ENCODE assay signal across 8 cellular contexts in the genomic region with DNA sequence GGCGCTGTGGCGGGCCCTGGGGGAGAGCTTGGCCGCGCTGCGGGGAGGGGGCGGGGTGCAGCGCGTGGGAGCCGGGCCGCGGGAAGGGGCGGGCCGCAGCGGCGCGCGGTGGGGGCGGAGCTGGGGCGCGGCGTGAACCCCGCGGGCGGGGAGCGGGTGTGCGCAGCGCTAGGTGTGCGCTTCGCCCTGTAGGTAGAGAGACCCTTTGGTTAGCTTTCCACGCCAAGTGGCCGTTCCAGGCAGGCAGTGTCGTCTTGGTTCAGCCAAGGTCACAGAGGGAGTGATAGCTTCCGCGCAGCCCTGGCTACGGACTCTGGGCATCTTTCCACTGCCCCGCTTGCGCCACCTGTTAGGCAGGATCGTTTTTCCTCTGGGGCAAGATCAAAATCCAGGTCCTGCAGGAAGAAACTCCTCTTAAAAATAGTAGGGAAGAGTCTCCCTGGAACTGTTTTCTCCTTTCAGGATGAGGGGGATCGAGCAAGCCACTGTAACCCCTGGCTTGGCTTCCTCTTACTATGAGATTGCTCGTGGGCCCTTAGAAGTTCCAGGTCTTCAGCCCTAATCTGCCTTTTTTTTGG. TPM values are rescaled to one million over a fixed set of nuclear protein-coding genes. Genes with fewer than 3 reads are reported as not detected.
A peak's percentile ranks its signal among the peaks of the same experiment; 100 is the strongest.
DNase-seq lines count a peak whose midpoint lies in the region; ATAC-seq and TF ChIP-seq lines count a peak whose summit lies in the region.

No MANE protein-coding gene starts in this region.

- peaks cover 17% of the 10 kb centered on the region for H3K36me3 ChIP-seq in fibroblast of lung (ENCODE audit: control insufficient read depth, insufficient read depth, low read length)
- H3K36me3 ChIP-seq in neuron (ENCODE audit: insufficient read depth, low read length) = peaks cover 47% of the 10 kb centered on the region

- no peaks in the 10 kb centered on the region for H3K9me3 ChIP-seq in fibroblast of lung (ENCODE audit: control insufficient read depth, insufficient read depth, low read depth, low read length)
- no peaks in the 10 kb centered on the region for H3K9me3 ChIP-seq in neuron (ENCODE audit: low read length)

- peak overlapping the region; percentile 86 for H3K4me2 ChIP-seq in fibroblast of lung (ENCODE audit: extremely low read depth, insufficient read depth, low read length)

- peak overlapping the region; percentile 96 for H3K4me3 ChIP-seq in HL-60 (replicated peaks; ENCODE audit: insufficient read depth, low read length)
- H3K4me3 ChIP-seq in fibroblast of lung (replicated peaks in 1 of 4; ENCODE audit: control extremely low read depth in 1 of 4, insufficient read depth in 1 of 4, low read depth in 3 of 4, low read length in 4 of 4) = peak overlapping the region; percentile 64 to 100 (median 89)
- H3K4me3 ChIP-seq in neuron (ENCODE audit: low read length) = peak overlapping the region; percentile 72

- CTCF ChIA-PET in HEK293T (lab: Yijun Ruan, JAX) = interaction anchor here (1.0 kb wide), 1 partner anchor 143 kb away, joined by 3 read pairs; no protein-coding TSS in a partner anchor

- H3K27ac ChIP-seq in HL-60 (replicated peaks) (peak overlapping the region; percentile 97), fibroblast of lung (ENCODE audit: insufficient read depth, low read length) (peak overlapping the region; percentile 94)

- POLR2A ChIA-PET in HEK293T (lab: Yijun Ruan, JAX) = interaction anchor here (0.6 to 1.5 kb wide), 14 partner anchors 12 to 388 kb away, joined by 3 to 9 read pairs (median 4); partner anchors contain the start of genes CCDC85B, FIBP, MUS81 and PCNX3

- ATAC-seq in GM21390 (IDR thresholded peaks at IDR 0.05; ENCODE audit: unreplicated experiment) = peak; percentile 57

- TF ChIP-seq CTCF in GM10266 (IDR thresholded peaks at IDR 0.05; ENCODE audit: control insufficient read depth, insufficient read depth, low read depth, missing control alignments) (peak; percentile 12), HL-60 (IDR thresholded peaks at IDR 0.05; ENCODE audit: insufficient read depth, low read length) (no peak), fibroblast of lung (conservative IDR thresholded peaks at IDR 0.05 in 1 of 2, IDR thresholded peaks at IDR 0.05 in 1 of 2; ENCODE audit: low read depth in 1 of 2, low read length in 2 of 2) (peak; percentile 13 to 25)

- no peaks in the 10 kb centered on the region for H4K20me1 ChIP-seq in fibroblast of lung (ENCODE audit: control insufficient read depth, extremely low read depth, insufficient read depth, low read length)

- peak overlapping the region; percentile 73 for H3K9ac ChIP-seq in fibroblast of lung (ENCODE audit: insufficient read depth, low read length)

- H3K27me3 ChIP-seq in HL-60 (ENCODE audit: insufficient read depth, poor library complexity, severe bottlenecking) = no peaks in the 10 kb centered on the region
- H3K27me3 ChIP-seq in fibroblast of lung (ENCODE audit: control insufficient read depth, insufficient read depth, low read length) = no peaks in the 10 kb centered on the region
- H3K27me3 ChIP-seq in neuron (ENCODE audit: insufficient read depth, low read length) = no peaks in the 10 kb centered on the region

- H3K4me1 ChIP-seq in fibroblast of lung (ENCODE audit: control insufficient read depth, extremely low read depth, insufficient read depth, low read length) = peaks cover 2% of the 10 kb centered on the region
- peaks cover 8% of the 10 kb centered on the region for H3K4me1 ChIP-seq in neuron (ENCODE audit: insufficient read depth, low read length)

- H2AFZ ChIP-seq in fibroblast of lung (ENCODE audit: low read length) (peak overlapping the region; percentile 84), neuron (ENCODE audit: low read depth, low read length) (peak overlapping the region; percentile 78)

- peak; percentile 85 for DNase-seq in GM10266 (ENCODE audit: extremely low spot score)
- peak in 1 of 2 experiments; percentile 33 for DNase-seq in HL-60 (ENCODE audit: low read depth in 1 of 2, low spot score in 1 of 2)
- DNase-seq in UCSD-AML1 (lab: John Stamatoyannopoulos, UW; ENCODE audit: unreplicated experiment) = peak; percentile 85
- peak; percentile 37 to 51 for DNase-seq in fibroblast of lung (ENCODE audit: low read depth in 2 of 2)
- DNase-seq in HEK293T (ENCODE audit: extremely low spot score) = no peak
- no peak for DNase-seq in NCI-H524 treated with DMSO at 0.1 percent for 48 hours (lab: John Stamatoyannopoulos, UW)

- H3K79me2 ChIP-seq in fibroblast of lung (ENCODE audit: control insufficient read depth, insufficient read depth, low read length) = peaks cover 38% of the 10 kb centered on the region

TF ChIP-seq in HEK293T, 16 proteins besides CTCF, POLR2A, EP300 and RAD21:
- TF ChIP-seq HDGF (IDR thresholded peaks at IDR 0.05; ENCODE audit: borderline replicate concordance) = no peak
- no peak for TF ChIP-seq TARDBP (IDR thresholded peaks at IDR 0.05)
- no peak for TF ChIP-seq FOXA1 (IDR thresholded peaks at IDR 0.05)
- no peak for TF ChIP-seq PKNOX1 (IDR thresholded peaks at IDR 0.05)
- no peak for TF ChIP-seq ARNT (IDR thresholded peaks at IDR 0.05)
- no peak for TF ChIP-seq BHLHE40 (IDR thresholded peaks at IDR 0.05; ENCODE audit: borderline replicate concordance)
- no peak for TF ChIP-seq NFRKB (IDR thresholded peaks at IDR 0.05)
- no peak for TF ChIP-seq FOXK2 (IDR thresholded peaks at IDR 0.05)
- TF ChIP-seq L3MBTL2 (conservative IDR thresholded peaks at IDR 0.05) = no peak
- no peak for TF ChIP-seq ELF4 (IDR thresholded peaks at IDR 0.05)
- no peak for TF ChIP-seq FOXM1 (IDR thresholded peaks at IDR 0.05; ENCODE audit: borderline replicate concordance)
- no peak for TF ChIP-seq LEF1 (IDR thresholded peaks at IDR 0.05; ENCODE audit: borderline replicate concordance)
- TF ChIP-seq CTBP1 (IDR thresholded peaks at IDR 0.05; ENCODE audit: borderline replicate concordance) = no peak
- TF ChIP-seq SP1 (IDR thresholded peaks at IDR 0.05) = no peak
- TF ChIP-seq SUZ12 (IDR thresholded peaks at IDR 0.05) = no peak
- TF ChIP-seq ZNF384 (IDR thresholded peaks at IDR 0.05) = no peak

RNA-seq across cellular contexts. Expression of gene BANF1, which starts 0.4 kb away (rescaled TPM):
- total RNA-seq in fibroblast of lung = 18.5 and 19.0 TPM in 2 replicates
- polyA plus RNA-seq in fibroblast of lung = 156 and 269 TPM in 2 replicates
- polyA plus RNA-seq in fibroblast of lung (2012) = 159 and 248 TPM in 2 replicates
- polyA minus RNA-seq in fibroblast of lung (ENCODE audit: low replicate concordance) = 93.8 and 108 TPM in 2 replicates

RNA-seq across cellular contexts. Expression of gene EIF1AD, which starts 0.8 kb away (rescaled TPM):
- total RNA-seq in fibroblast of lung = 23.4 and 23.5 TPM in 2 replicates
- 26.2 and 30.0 TPM in 2 replicates for polyA plus RNA-seq in fibroblast of lung
- polyA plus RNA-seq in fibroblast of lung (2012) = 20.9 and 22.6 TPM in 2 replicates
- 45.5 and 64.8 TPM in 2 replicates for polyA minus RNA-seq in fibroblast of lung (ENCODE audit: low replicate concordance)

RNA-seq across cellular contexts. Expression of gene CST6, which starts 9.1 kb away (rescaled TPM):
- total RNA-seq in fibroblast of lung = 1.8 and 11.1 TPM in 2 replicates
- polyA plus RNA-seq in fibroblast of lung = 0.41 and 0.76 TPM in 2 replicates
- 1.0 and 1.1 TPM in 2 replicates for polyA plus RNA-seq in fibroblast of lung (2012)
- polyA minus RNA-seq in fibroblast of lung (ENCODE audit: low replicate concordance) = not detected in 2 replicates

RNA-seq across cellular contexts. Expression of gene CATSPER1, which starts 23.5 kb away (rescaled TPM):
- total RNA-seq in fibroblast of lung = not detected in 2 replicates
- polyA plus RNA-seq in fibroblast of lung = 0.28 TPM in 1 of 2 replicates, not detected in the other
- polyA plus RNA-seq in fibroblast of lung (2012) = 0.20 and 0.36 TPM in 2 replicates
- not detected in 2 replicates for polyA minus RNA-seq in fibroblast of lung (ENCODE audit: low replicate concordance)

RNA-seq across cellular contexts. Expression of gene SART1, which starts 41.2 kb away (rescaled TPM):
- total RNA-seq in fibroblast of lung = 39.0 and 43.3 TPM in 2 replicates
- 17.4 and 23.9 TPM in 2 replicates for polyA plus RNA-seq in fibroblast of lung
- 53.1 and 85.8 TPM in 2 replicates for polyA plus RNA-seq in fibroblast of lung (2012)
- polyA minus RNA-seq in fibroblast of lung (ENCODE audit: low replicate concordance) = 26.5 and 51.3 TPM in 2 replicates

Comparison
In these comparisons a context has a peak if more than half of its experiments do, and no peak if none do; other contexts are left out.
1. DNase-seq: peak in GM10266 (single experiment), UCSD-AML1 (single experiment) and fibroblast of lung (2 of 2); none in HEK293T (single experiment) and NCI-H524 treated with DMSO at 0.1 percent for 48 hours (single experiment).
2. Peak in every context shown above with its lines, with median percentiles within 50 percentile points of each other: H3K4me3 ChIP-seq.